Comparison of ENCODE assay signal across 1 cellular context in the genomic region with DNA sequence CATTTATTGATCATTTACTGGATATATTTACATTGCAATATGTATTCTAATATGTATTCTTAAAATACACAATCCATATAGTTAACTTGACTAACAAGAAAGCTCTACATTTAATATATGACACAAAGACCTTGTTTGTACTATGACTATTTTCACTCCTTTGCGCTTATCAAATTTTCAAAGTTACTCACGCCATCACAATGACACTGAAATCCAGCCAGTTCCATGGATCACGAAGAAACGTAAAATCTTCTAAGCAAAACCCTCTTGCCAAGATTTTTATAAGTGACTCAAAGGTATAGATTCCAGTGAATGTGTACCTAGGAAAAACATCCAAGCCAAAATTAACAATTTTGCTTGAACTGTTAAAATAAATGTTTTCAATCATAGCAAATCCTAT.
TF ChIP-seq lines count a peak whose summit lies in the region.

No MANE protein-coding gene starts in this region.

TF ChIP-seq in IMR-90, 13 proteins besides CTCF, POLR2A, EP300 and RAD21 (continued from another document):
- TF ChIP-seq, protein P1, sequence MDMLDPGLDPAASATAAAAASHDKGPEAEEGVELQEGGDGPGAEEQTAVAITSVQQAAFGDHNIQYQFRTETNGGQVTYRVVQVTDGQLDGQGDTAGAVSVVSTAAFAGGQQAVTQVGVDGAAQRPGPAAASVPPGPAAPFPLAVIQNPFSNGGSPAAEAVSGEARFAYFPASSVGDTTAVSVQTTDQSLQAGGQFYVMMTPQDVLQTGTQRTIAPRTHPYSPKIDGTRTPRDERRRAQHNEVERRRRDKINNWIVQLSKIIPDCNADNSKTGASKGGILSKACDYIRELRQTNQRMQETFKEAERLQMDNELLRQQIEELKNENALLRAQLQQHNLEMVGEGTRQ (IDR thresholded peaks at IDR 0.05; ENCODE audit: low read depth, low read length), result no peak
